In the genomic region with DNA sequence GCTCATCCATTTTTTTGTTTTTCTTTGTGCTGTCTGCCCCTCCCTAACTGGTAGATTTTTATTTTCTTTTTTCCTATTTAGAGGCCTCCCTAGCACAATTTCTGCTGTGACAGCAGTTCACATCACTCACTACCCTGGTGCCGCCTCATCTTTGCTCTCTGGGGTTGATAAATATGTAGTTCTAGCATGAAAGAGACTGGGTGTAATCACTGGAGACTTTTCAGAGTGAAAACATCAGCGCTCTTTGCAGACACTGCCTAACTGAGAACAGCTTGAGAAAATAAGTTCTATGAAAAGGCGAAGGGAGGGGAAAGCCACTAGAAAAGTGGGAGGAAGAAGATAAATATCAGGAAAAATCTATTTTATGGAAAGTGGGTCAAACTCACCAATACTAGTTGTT, we compare ENCODE assay signal across 20 cellular contexts.
DNase-seq lines count a peak whose midpoint lies in the region; ATAC-seq and TF ChIP-seq lines count a peak whose summit lies in the region.
"Had no signal": no experiment of that assay in that cellular context is flagged by ENCODE, and none has a peak within 500 bp of the region (broad histone marks: within the 10 kb centered on the region; RNA-seq: fewer than 3 reads in every experiment).

No MANE protein-coding gene starts in this region.

- 94 to 100% methylated on average over 2 to 3 of the region's 3 CpGs for WGBS in endodermal cell (ENCODE audit: insufficient coverage in 1 of 2, insufficient read length in 1 of 2), 2 experiments

- H3K36me3 ChIP-seq in cardiac muscle cell, result no peaks in the 10 kb centered on the region
- H3K36me3 ChIP-seq in endodermal cell (ENCODE audit: control insufficient read depth, insufficient read depth, low read length), result no peaks in the 10 kb centered on the region
- H3K36me3 ChIP-seq in vagina, result no peaks in the 10 kb centered on the region
- H3K36me3 ChIP-seq: HAP-1, SJCRH30 had no signal

- intact Hi-C loops in cardiac septum (cut with DNase I), result no loop called here
- intact Hi-C loops in vagina (cut with DNase I), result no loop called here

- ATAC-seq in HG03439 (IDR thresholded peaks at IDR 0.05; ENCODE audit: unreplicated experiment), result no peak
- no peak for ATAC-seq in GM18511 (IDR thresholded peaks at IDR 0.05; ENCODE audit: unreplicated experiment)

- H3K9me3 Mint-ChIP-seq in endodermal cell (no peaks in the 10 kb centered on the region), nephron (peaks cover 3% of the 10 kb centered on the region)
- H3K9me3 Mint-ChIP-seq: IgD-negative memory B cell had no signal

- H3K4me3 ChIP-seq in cardiac muscle cell, result no peak overlapping the region
- no peak overlapping the region for H3K4me3 ChIP-seq in endodermal cell (ENCODE audit: low read length)
- H3K4me3 ChIP-seq in vagina, result no peak overlapping the region
- H3K4me3 ChIP-seq: HAP-1, SJCRH30 had no signal

- DNase-seq in cardiac muscle cell (ENCODE audit: low read depth in 1 of 2, low spot score in 1 of 2) (no peak), cardiac septum (ENCODE audit: low spot score) (no peak), endodermal cell (no peak), vagina (ENCODE audit: extremely low spot score in 2 of 2) (no peak)
- DNase-seq in stimulated activated CD4-positive, alpha-beta T cell treated with anti-CD3 and anti-CD28 coated beads, Interleukin-2, amount 100 ng/mL, for 24 hours, result no peak
- DNase-seq: COR-L47, GF-D8, Kasumi-1, MM.1S, NCI-H446, NCI-H774, RPMI8226, SJCRH30 had no signal

- H3K27ac Mint-ChIP-seq in endodermal cell (no peak overlapping the region), nephron (peak overlapping the region; percentile 88 to 93 (median 89))
- H3K27ac Mint-ChIP-seq: CD14-positive monocyte had no signal

- H3K4me1 ChIP-seq in cardiac muscle cell (ENCODE audit: low read depth) (peaks cover 7% of the 10 kb centered on the region), endodermal cell (ENCODE audit: control insufficient read depth, insufficient read depth, low read length) (peaks cover 15% of the 10 kb centered on the region), vagina (peaks cover 8% of the 10 kb centered on the region)
- H3K4me1 ChIP-seq: HAP-1, SJCRH30 had no signal

- no peaks in the 10 kb centered on the region for H3K36me3 Mint-ChIP-seq in endodermal cell (ENCODE audit: low read depth)
- peaks cover 4% of the 10 kb centered on the region for H3K36me3 Mint-ChIP-seq in nephron (ENCODE audit: low read depth)
- H3K36me3 Mint-ChIP-seq: CD14-positive monocyte, IgD-negative memory B cell had no signal

- no peak overlapping the region for H3K9ac ChIP-seq in endodermal cell (ENCODE audit: extremely low read depth, low read length, poor library complexity, severe bottlenecking)

- H3K27me3 ChIP-seq in cardiac muscle cell (no peaks in the 10 kb centered on the region), endodermal cell (ENCODE audit: control insufficient read depth, insufficient read depth, low read length, poor library complexity, severe bottlenecking) (no peaks in the 10 kb centered on the region), vagina (no peaks in the 10 kb centered on the region)
- H3K27me3 ChIP-seq: SJCRH30 had no signal

- peaks cover 41% of the 10 kb centered on the region for H3K4me1 Mint-ChIP-seq in endodermal cell
- H3K4me1 Mint-ChIP-seq in nephron, result peaks cover 13% of the 10 kb centered on the region
- H3K4me1 Mint-ChIP-seq: CD14-positive monocyte, IgD-negative memory B cell had no signal

- no peaks in the 10 kb centered on the region for H3K9me3 ChIP-seq in cardiac muscle cell (ENCODE audit: low read depth)
- no peaks in the 10 kb centered on the region for H3K9me3 ChIP-seq in endodermal cell (ENCODE audit: control insufficient read depth, low read length)
- H3K9me3 ChIP-seq in vagina, result no peaks in the 10 kb centered on the region
- H3K9me3 ChIP-seq: HAP-1, SJCRH30 had no signal

- TF ChIP-seq POLR2A in vagina (IDR thresholded peaks at IDR 0.05), result no peak

- no peak overlapping the region for H3K4me3 Mint-ChIP-seq in endodermal cell
- H3K4me3 Mint-ChIP-seq in nephron, result peak overlapping the region in 2 of 3 experiments; percentile 26 to 28
- H3K4me3 Mint-ChIP-seq: CD14-positive monocyte, IgD-negative memory B cell had no signal

- no peak for TF ChIP-seq CTCF in cardiac muscle cell (IDR thresholded peaks at IDR 0.05; ENCODE audit: low read depth, low read length)
- TF ChIP-seq CTCF in endodermal cell (conservative IDR thresholded peaks at IDR 0.05), result no peak
- no peak for TF ChIP-seq CTCF in nephron (IDR thresholded peaks at IDR 0.05; ENCODE audit: unreplicated experiment in 3 of 3)
- no peak for TF ChIP-seq CTCF in vagina (IDR thresholded peaks at IDR 0.05)

- H3K27ac ChIP-seq in cardiac muscle cell, result peak overlapping the region; percentile 24
- peak overlapping the region; percentile 9 for H3K27ac ChIP-seq in endodermal cell (ENCODE audit: low read depth, low read length)
- H3K27ac ChIP-seq in vagina, result peak overlapping the region; percentile 37
- H3K27ac ChIP-seq: HL-60, SJCRH30 had no signal

- H3K27me3 Mint-ChIP-seq in endodermal cell (ENCODE audit: insufficient read depth) (no peaks in the 10 kb centered on the region), nephron (ENCODE audit: low read depth) (no peaks in the 10 kb centered on the region)
- H3K27me3 Mint-ChIP-seq: IgD-negative memory B cell had no signal
